In genomic region chr19:11693505-11694499, GRCh38 we compare ENCODE assay signal across 1 cellular context.
TF ChIP-seq lines count a peak whose summit lies in the region.

No MANE protein-coding gene starts in this region.

TF ChIP-seq in K562, 482 proteins besides CTCF, POLR2A, EP300 and RAD21 (continued from another document):
- TF ChIP-seq, protein P1, sequence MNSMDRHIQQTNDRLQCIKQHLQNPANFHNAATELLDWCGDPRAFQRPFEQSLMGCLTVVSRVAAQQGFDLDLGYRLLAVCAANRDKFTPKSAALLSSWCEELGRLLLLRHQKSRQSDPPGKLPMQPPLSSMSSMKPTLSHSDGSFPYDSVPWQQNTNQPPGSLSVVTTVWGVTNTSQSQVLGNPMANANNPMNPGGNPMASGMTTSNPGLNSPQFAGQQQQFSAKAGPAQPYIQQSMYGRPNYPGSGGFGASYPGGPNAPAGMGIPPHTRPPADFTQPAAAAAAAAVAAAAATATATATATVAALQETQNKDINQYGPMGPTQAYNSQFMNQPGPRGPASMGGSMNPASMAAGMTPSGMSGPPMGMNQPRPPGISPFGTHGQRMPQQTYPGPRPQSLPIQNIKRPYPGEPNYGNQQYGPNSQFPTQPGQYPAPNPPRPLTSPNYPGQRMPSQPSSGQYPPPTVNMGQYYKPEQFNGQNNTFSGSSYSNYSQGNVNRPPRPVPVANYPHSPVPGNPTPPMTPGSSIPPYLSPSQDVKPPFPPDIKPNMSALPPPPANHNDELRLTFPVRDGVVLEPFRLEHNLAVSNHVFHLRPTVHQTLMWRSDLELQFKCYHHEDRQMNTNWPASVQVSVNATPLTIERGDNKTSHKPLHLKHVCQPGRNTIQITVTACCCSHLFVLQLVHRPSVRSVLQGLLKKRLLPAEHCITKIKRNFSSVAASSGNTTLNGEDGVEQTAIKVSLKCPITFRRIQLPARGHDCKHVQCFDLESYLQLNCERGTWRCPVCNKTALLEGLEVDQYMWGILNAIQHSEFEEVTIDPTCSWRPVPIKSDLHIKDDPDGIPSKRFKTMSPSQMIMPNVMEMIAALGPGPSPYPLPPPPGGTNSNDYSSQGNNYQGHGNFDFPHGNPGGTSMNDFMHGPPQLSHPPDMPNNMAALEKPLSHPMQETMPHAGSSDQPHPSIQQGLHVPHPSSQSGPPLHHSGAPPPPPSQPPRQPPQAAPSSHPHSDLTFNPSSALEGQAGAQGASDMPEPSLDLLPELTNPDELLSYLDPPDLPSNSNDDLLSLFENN (IDR thresholded peaks at IDR 0.05; ENCODE audit: low read depth in 2 of 2, low read length in 2 of 2), result 0 out of 4 replicates have a peak, but pooled peaks of 1 of the 2 experiments have one; percentile 36
- no peak for TF ChIP-seq SP1 (CRISPR knock-in tag; IDR thresholded peaks at IDR 0.05)
- TF ChIP-seq HDGF (IDR thresholded peaks at IDR 0.05), result no peak
- no peak for TF ChIP-seq NFRKB (IDR thresholded peaks at IDR 0.05; ENCODE audit: low read depth)
- 0 out of 2 replicates have a peak, but pooled peaks have one; percentile 35 for TF ChIP-seq CBX5 (IDR thresholded peaks at IDR 0.05; ENCODE audit: borderline replicate concordance, low read depth)
- no peak for TF ChIP-seq ZNF586 (CRISPR knock-in tag; conservative IDR thresholded peaks at IDR 0.05)
- TF ChIP-seq, protein P2, sequence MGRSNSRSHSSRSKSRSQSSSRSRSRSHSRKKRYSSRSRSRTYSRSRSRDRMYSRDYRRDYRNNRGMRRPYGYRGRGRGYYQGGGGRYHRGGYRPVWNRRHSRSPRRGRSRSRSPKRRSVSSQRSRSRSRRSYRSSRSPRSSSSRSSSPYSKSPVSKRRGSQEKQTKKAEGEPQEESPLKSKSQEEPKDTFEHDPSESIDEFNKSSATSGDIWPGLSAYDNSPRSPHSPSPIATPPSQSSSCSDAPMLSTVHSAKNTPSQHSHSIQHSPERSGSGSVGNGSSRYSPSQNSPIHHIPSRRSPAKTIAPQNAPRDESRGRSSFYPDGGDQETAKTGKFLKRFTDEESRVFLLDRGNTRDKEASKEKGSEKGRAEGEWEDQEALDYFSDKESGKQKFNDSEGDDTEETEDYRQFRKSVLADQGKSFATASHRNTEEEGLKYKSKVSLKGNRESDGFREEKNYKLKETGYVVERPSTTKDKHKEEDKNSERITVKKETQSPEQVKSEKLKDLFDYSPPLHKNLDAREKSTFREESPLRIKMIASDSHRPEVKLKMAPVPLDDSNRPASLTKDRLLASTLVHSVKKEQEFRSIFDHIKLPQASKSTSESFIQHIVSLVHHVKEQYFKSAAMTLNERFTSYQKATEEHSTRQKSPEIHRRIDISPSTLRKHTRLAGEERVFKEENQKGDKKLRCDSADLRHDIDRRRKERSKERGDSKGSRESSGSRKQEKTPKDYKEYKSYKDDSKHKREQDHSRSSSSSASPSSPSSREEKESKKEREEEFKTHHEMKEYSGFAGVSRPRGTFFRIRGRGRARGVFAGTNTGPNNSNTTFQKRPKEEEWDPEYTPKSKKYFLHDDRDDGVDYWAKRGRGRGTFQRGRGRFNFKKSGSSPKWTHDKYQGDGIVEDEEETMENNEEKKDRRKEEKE (IDR thresholded peaks at IDR 0.05; ENCODE audit: borderline replicate concordance in 1 of 2, control insufficient read depth in 1 of 2, low read depth in 2 of 2, low read length in 1 of 2), result no peak
- TF ChIP-seq KDM2B (CRISPR knock-in tag; IDR thresholded peaks at IDR 0.05), result no peak
- 0 out of 2 replicates have a peak, but pooled peaks have one; percentile 12 for TF ChIP-seq BHLHE40 (IDR thresholded peaks at IDR 0.05; ENCODE audit: low read length)
- peak; percentile 58 for TF ChIP-seq MYC (IDR thresholded peaks at IDR 0.05; ENCODE audit: low read depth, low read length)
- no peak for TF ChIP-seq MYC (CRISPR knock-in tag; IDR thresholded peaks at IDR 0.05; ENCODE audit: borderline replicate concordance, low read depth)
- no peak for TF ChIP-seq NR3C1 (CRISPR knock-in tag; IDR thresholded peaks at IDR 0.05)
- TF ChIP-seq BCOR (IDR thresholded peaks at IDR 0.05), result peak; percentile 28; the same call in 1 of the 2 replicates
- 0 out of 2 replicates have a peak, but pooled peaks have one; percentile 38 for TF ChIP-seq HDAC2 (IDR thresholded peaks at IDR 0.05)
- TF ChIP-seq RBM14 (IDR thresholded peaks at IDR 0.05; ENCODE audit: borderline replicate concordance, insufficient read depth, low read depth, low read length), result no peak
- 0 out of 2 replicates have a peak, but pooled peaks have one; percentile 21 for TF ChIP-seq ZNF263 (CRISPR knock-in tag; IDR thresholded peaks at IDR 0.05; ENCODE audit: borderline replicate concordance)
- TF ChIP-seq ARID1B (IDR thresholded peaks at IDR 0.05), result 0 out of 2 replicates have a peak, but pooled peaks have one; percentile 54
- no peak for TF ChIP-seq NR1H2 (CRISPR knock-in tag; IDR thresholded peaks at IDR 0.05)
- TF ChIP-seq TARDBP (IDR thresholded peaks at IDR 0.05), result no peak
- peak; percentile 67 for TF ChIP-seq ZFP36 (IDR thresholded peaks at IDR 0.05; ENCODE audit: low read depth, low read length, partially characterized antibody)
- TF ChIP-seq TEAD4 (IDR thresholded peaks at IDR 0.05; ENCODE audit: low read length), result peak; percentile 48; the same call in 1 of the 2 replicates
- TF ChIP-seq TEAD4 (CRISPR knock-in tag; IDR thresholded peaks at IDR 0.05; ENCODE audit: borderline replicate concordance), result no peak
- TF ChIP-seq BACH1 (tag; IDR thresholded peaks at IDR 0.05), result no peak
- TF ChIP-seq PTTG1 (tag; IDR thresholded peaks at IDR 0.05; ENCODE audit: low read depth), result no peak
- TF ChIP-seq CBFA2T3 (IDR thresholded peaks at IDR 0.05), result peak; percentile 75
- TF ChIP-seq EP400 (IDR thresholded peaks at IDR 0.05), result peak; percentile 37; the same call in 1 of the 2 replicates
